Comparison of ENCODE assay signal across 24 cellular contexts in the genomic region with DNA sequence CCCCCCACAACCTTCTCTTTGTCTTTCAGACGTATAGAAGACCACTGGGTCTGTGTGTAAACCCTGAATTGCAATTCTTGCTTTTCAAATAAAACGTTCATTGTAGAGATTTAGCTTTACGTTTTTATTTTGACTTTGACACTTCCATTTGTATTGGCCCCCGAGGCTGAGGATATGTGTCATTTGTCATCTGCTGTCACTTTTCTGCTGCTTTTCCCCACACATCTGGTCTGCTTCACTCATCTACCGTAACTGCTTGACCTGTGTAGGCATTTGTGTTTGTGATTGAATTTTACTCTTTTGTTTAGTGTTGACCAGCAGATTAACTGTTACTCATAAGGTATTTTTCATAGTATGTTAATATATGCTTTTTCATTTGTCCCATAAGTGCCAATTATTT.
"Had no signal": no experiment of that assay in that cellular context is flagged by ENCODE, and none has a peak within 500 bp of the region (broad histone marks: within the 10 kb centered on the region; RNA-seq: fewer than 3 reads in every experiment).

No MANE protein-coding gene starts in this region.

- ATAC-seq: natural killer cell; pancreas; right cardiac atrium; sciatic nerve; stimulated activated effector memory CD8-positive, alpha-beta T cell treated with anti-CD3 and anti-CD28 coated beads, Interleukin-12 subunit alpha, Interleukin-12 subunit beta, amount 100 ng/mL, for 72 hours had no signal

- H3K79me2 ChIP-seq: hepatocyte had no signal

- H3K4me3 ChIP-seq: hepatocyte, left ventricle myocardium inferior, lung, pancreas, prostate gland, skin epidermis, spleen, suprapubic skin, thoracic aorta, tibial artery, uterus had no signal

- FAIRE-seq: pancreas had no signal

- H3K4me3 Mint-ChIP-seq: mesothelial cell of epicardium; naive B cell; natural killer cell; stimulated activated effector memory CD8-positive, alpha-beta T cell treated with anti-CD3 and anti-CD28 coated beads, Interleukin-12 subunit alpha, Interleukin-12 subunit beta, amount 100 ng/mL, for 72 hours; stimulated activated naive CD8-positive, alpha-beta T cell treated with anti-CD3 and anti-CD28 coated beads, Interleukin-15, Interleukin-2, amounts not matched to agents 100 ng/mL and 50 ng/mL, for 24 hours; type B pancreatic cell had no signal

- H3K9me3 ChIP-seq: left ventricle myocardium inferior, pancreas, prostate gland, spleen, suprapubic skin, thoracic aorta, tibial artery, uterus had no signal

- H3K36me3 Mint-ChIP-seq: mesothelial cell of epicardium; naive B cell; natural killer cell; stimulated activated effector memory CD8-positive, alpha-beta T cell treated with anti-CD3 and anti-CD28 coated beads, Interleukin-12 subunit alpha, Interleukin-12 subunit beta, amount 100 ng/mL, for 72 hours; type B pancreatic cell had no signal

- H3K27ac ChIP-seq: hepatocyte, left ventricle myocardium inferior, pancreas, prostate gland, skin epidermis, spleen, suprapubic skin, thoracic aorta, tibial artery, uterus had no signal

- H3K4me1 ChIP-seq: left ventricle myocardium inferior, pancreas, prostate gland, spleen, suprapubic skin, tibial artery, uterus had no signal

- DNase-seq: left ventricle myocardium inferior; mesendoderm; naive B cell; natural killer cell; nucleus accumbens; pancreas; retina; right cardiac atrium; spleen; stimulated activated CD4-positive, alpha-beta T cell treated with anti-CD3 and anti-CD28 coated beads, Interleukin-4, amount 100 ng/mL, for 24 hours; stimulated activated naive CD4-positive, alpha-beta T cell; tibial artery; uterus had no signal

- H3K27me3 Mint-ChIP-seq: naive B cell; stimulated activated naive CD8-positive, alpha-beta T cell treated with anti-CD3 and anti-CD28 coated beads, Interleukin-15, Interleukin-2, amounts not matched to agents 100 ng/mL and 50 ng/mL, for 24 hours had no signal

- H3K36me3 ChIP-seq: left ventricle myocardium inferior, pancreas, prostate gland, spleen, suprapubic skin, thoracic aorta, tibial artery, uterus had no signal

- H3K27ac Mint-ChIP-seq: mesothelial cell of epicardium; naive B cell; natural killer cell; stimulated activated effector memory CD8-positive, alpha-beta T cell treated with anti-CD3 and anti-CD28 coated beads, Interleukin-12 subunit alpha, Interleukin-12 subunit beta, amount 100 ng/mL, for 72 hours; stimulated activated naive CD8-positive, alpha-beta T cell treated with anti-CD3 and anti-CD28 coated beads, Interleukin-15, Interleukin-2, amounts not matched to agents 100 ng/mL and 50 ng/mL, for 24 hours; type B pancreatic cell had no signal

- H3K27me3 ChIP-seq: hepatocyte, pancreas, spleen, suprapubic skin, tibial artery had no signal

- H3K4me2 ChIP-seq: hepatocyte had no signal

- H3K9me3 Mint-ChIP-seq: stimulated activated naive CD8-positive, alpha-beta T cell treated with anti-CD3 and anti-CD28 coated beads, Interleukin-15, Interleukin-2, amounts not matched to agents 100 ng/mL and 50 ng/mL, for 24 hours; type B pancreatic cell had no signal

- H3K4me1 Mint-ChIP-seq: naive B cell; natural killer cell; stimulated activated effector memory CD8-positive, alpha-beta T cell treated with anti-CD3 and anti-CD28 coated beads, Interleukin-12 subunit alpha, Interleukin-12 subunit beta, amount 100 ng/mL, for 72 hours had no signal

- H2AFZ ChIP-seq: hepatocyte had no signal
